ENCODE assay signal across 23 cellular contexts in genomic region chr21:35394049-35394448, GRCh38.
DNase-seq lines count a peak whose midpoint lies in the region; ATAC-seq and TF ChIP-seq lines count a peak whose summit lies in the region.
"Had no signal": no experiment of that assay in that cellular context is flagged by ENCODE, and none has a peak within 500 bp of the region (broad histone marks: within the 10 kb centered on the region; RNA-seq: fewer than 3 reads in every experiment).

No MANE protein-coding gene starts in this region.

- H3K27me3 Mint-ChIP-seq in natural killer cell treated with Interleukin-12 subunit alpha and Interleukin-12 subunit beta and Interleukin-15 and Interleukin-18, amount 100 ng/mL, for 72 hours: peaks cover 0 to 2% of the 10 kb centered on the region in 2 donors
- peaks cover 9 to 19% of the 10 kb centered on the region in 2 donors for H3K27me3 Mint-ChIP-seq in natural killer cell (ENCODE audit: low read depth in 2 of 2)
- H3K27me3 Mint-ChIP-seq: CD4-positive, alpha-beta T cell had no signal

- H3K4me3 ChIP-seq in SK-N-SH (ENCODE audit: low read depth in 2 of 2, low read length in 1 of 2): no peak overlapping the region
- no peak overlapping the region for H3K4me3 ChIP-seq in thyroid gland (replicated peaks in 1 of 3)
- H3K4me3 ChIP-seq: A549; BLaER1 treated with 17β-estradiol and CSF1 and Interleukin-3, amounts not matched to agents 10 nM and 100 nM; HAP-1 had no signal

- H2AFZ ChIP-seq in SK-N-SH (ENCODE audit: low read depth): no peak overlapping the region

- no peak overlapping the region for H3K9ac ChIP-seq in SK-N-SH
- H3K9ac ChIP-seq: BLaER1 treated with 17β-estradiol and CSF1 and Interleukin-3, amounts not matched to agents 10 nM and 100 nM had no signal

- TF ChIP-seq RAD21 in SK-N-SH (IDR thresholded peaks at IDR 0.05; ENCODE audit: low read length): no peak

- H3K4me1 Mint-ChIP-seq in natural killer cell treated with Interleukin-12 subunit alpha and Interleukin-12 subunit beta and Interleukin-15 and Interleukin-18, amount 100 ng/mL, for 72 hours (ENCODE audit: low read depth in 2 of 2): peaks cover 26 to 38% of the 10 kb centered on the region in 2 donors
- peaks cover 7 to 11% of the 10 kb centered on the region in 2 donors for H3K4me1 Mint-ChIP-seq in natural killer cell
- H3K4me1 Mint-ChIP-seq: CD8-positive, alpha-beta memory T cell had no signal

- no peak overlapping the region for H3K4me2 ChIP-seq in SK-N-SH
- H3K4me2 ChIP-seq: A549 had no signal

- peak overlapping the region; percentile 22 to 64 for H3K27ac Mint-ChIP-seq in natural killer cell treated with Interleukin-12 subunit alpha and Interleukin-12 subunit beta and Interleukin-15 and Interleukin-18, amount 100 ng/mL, for 72 hours
- H3K27ac Mint-ChIP-seq in natural killer cell: no peak overlapping the region
- H3K27ac Mint-ChIP-seq: CD14-positive monocyte; CD4-positive, alpha-beta T cell; CD8-positive, alpha-beta memory T cell; HFFc6 had no signal

- H3K36me3 ChIP-seq in SK-N-SH (replicated peaks in 1 of 2; ENCODE audit: control insufficient read depth in 1 of 2, insufficient read depth in 2 of 2, low read length in 1 of 2) (no peaks in the 10 kb centered on the region), thyroid gland (no peaks in the 10 kb centered on the region)
- H3K36me3 ChIP-seq: BE2C; BLaER1 treated with 17β-estradiol and CSF1 and Interleukin-3, amounts not matched to agents 10 nM and 100 nM; HAP-1 had no signal

- H3K27me3 ChIP-seq in SK-N-SH (ENCODE audit: insufficient read depth) (no peaks in the 10 kb centered on the region), thyroid gland (no peaks in the 10 kb centered on the region)
- H3K27me3 ChIP-seq: BE2C; BLaER1 treated with 17β-estradiol and CSF1 and Interleukin-3, amounts not matched to agents 10 nM and 100 nM had no signal

- H3K4me3 Mint-ChIP-seq in natural killer cell treated with Interleukin-12 subunit alpha and Interleukin-12 subunit beta and Interleukin-15 and Interleukin-18, amount 100 ng/mL, for 72 hours: no peak overlapping the region
- H3K4me3 Mint-ChIP-seq in natural killer cell: no peak overlapping the region
- H3K4me3 Mint-ChIP-seq: CD14-positive monocyte; CD4-positive, alpha-beta T cell; CD8-positive, alpha-beta memory T cell; HFFc6 had no signal

- CTCF ChIA-PET in SK-N-SH (lab: Yijun Ruan, JAX): no interaction called here

- H3K36me3 Mint-ChIP-seq in natural killer cell treated with Interleukin-12 subunit alpha and Interleukin-12 subunit beta and Interleukin-15 and Interleukin-18, amount 100 ng/mL, for 72 hours: no peaks in the 10 kb centered on the region
- no peaks in the 10 kb centered on the region for H3K36me3 Mint-ChIP-seq in natural killer cell
- H3K36me3 Mint-ChIP-seq: CD14-positive monocyte; CD8-positive, alpha-beta memory T cell had no signal

- TF ChIP-seq CTCF in SK-N-SH (IDR thresholded peaks at IDR 0.05) (no peak), natural killer cell (IDR thresholded peaks at IDR 0.05) (no peak), thyroid gland (IDR thresholded peaks at IDR 0.05) (no peak)

- H3K9me3 ChIP-seq in SK-N-SH: no peaks in the 10 kb centered on the region
- no peaks in the 10 kb centered on the region for H3K9me3 ChIP-seq in thyroid gland
- H3K9me3 ChIP-seq: A549, BE2C, HAP-1 had no signal

- no peaks in the 10 kb centered on the region for H3K9me2 ChIP-seq in SK-N-SH

- H4K20me1 ChIP-seq in SK-N-SH (ENCODE audit: insufficient read depth): no peaks in the 10 kb centered on the region
- H4K20me1 ChIP-seq: BLaER1 treated with 17β-estradiol and CSF1 and Interleukin-3, amounts not matched to agents 10 nM and 100 nM had no signal

- peaks cover 3% of the 10 kb centered on the region for H3K9me3 Mint-ChIP-seq in natural killer cell treated with Interleukin-12 subunit alpha and Interleukin-12 subunit beta and Interleukin-15 and Interleukin-18, amount 100 ng/mL, for 72 hours
- no peaks in the 10 kb centered on the region for H3K9me3 Mint-ChIP-seq in natural killer cell
- H3K9me3 Mint-ChIP-seq: CD4-positive, alpha-beta T cell; CD8-positive, alpha-beta memory T cell; HFFc6 had no signal

- TF ChIP-seq EP300 in SK-N-SH (IDR thresholded peaks at IDR 0.05; ENCODE audit: borderline replicate concordance in 1 of 2, low read depth in 1 of 2, low read length in 1 of 2): no peak

- H3K79me2 ChIP-seq in SK-N-SH (ENCODE audit: insufficient read depth): no peaks in the 10 kb centered on the region

- no peak for TF ChIP-seq POLR2A in thyroid gland (IDR thresholded peaks at IDR 0.05)

- POLR2A ChIA-PET in SK-N-SH (lab: Yijun Ruan, JAX): interaction anchor here (0.6 kb wide), 1 partner anchor 609 kb away, joined by 3 read pairs; no protein-coding TSS in a partner anchor

- intact Hi-C loops in natural killer cell (cut with micrococcal nuclease): no loop called here
- intact Hi-C loops in thyroid gland (cut with DNase I): loop anchor here (10.0 kb wide), 1 partner anchor 649 kb away; no protein-coding TSS in a partner anchor

- 86% methylated on average over 1 of the region's 1 CpG for WGBS in SK-N-SH (ENCODE audit: low lambda C conversion rate)
- WGBS in thyroid gland, 2 donors: 28 to 37% methylated on average over 1 of the region's 1 CpG

- DNase-seq in SK-N-SH (no peak), natural killer cell (no peak), NCI-H1694 (lab: John Stamatoyannopoulos, UW) (peak; percentile 56), thyroid gland (peak; percentile 38 to 50), 8988T (no peak), GF-D8 (lab: John Stamatoyannopoulos, UW) (no peak)
- no peak for DNase-seq in natural killer cell treated with Interleukin-12 subunit alpha and Interleukin-12 subunit beta and Interleukin-15 and Interleukin-18, amount 100 ng/mL, for 72 hours (ENCODE audit: low spot score)
- DNase-seq: ACHN; AML-193; BE2C; CD4-positive, alpha-beta T cell; CD8-positive, alpha-beta memory T cell; DMS 273 treated with DMSO at 0.1 percent for 48 hours; DMS79; EL; GDM1; GOT3; HFFc6 had no signal

- H3F3A ChIP-seq in SK-N-SH (replicated peaks; ENCODE audit: insufficient read depth): peaks cover 23% of the 10 kb centered on the region

- no peak for ATAC-seq in SK-N-SH treated with all-trans-retinoic acid at 6 μM for 48 hours
- ATAC-seq in natural killer cell treated with Interleukin-12 subunit alpha and Interleukin-12 subunit beta and Interleukin-15 and Interleukin-18, amount 100 ng/mL, for 72 hours: no peak
- ATAC-seq in natural killer cell: no peak
- ATAC-seq: A549 had no signal

- no peak overlapping the region for H3K27ac ChIP-seq in SK-N-SH (ENCODE audit: low read depth in 2 of 2, low read length in 1 of 2)
- H3K27ac ChIP-seq in thyroid gland: no peak overlapping the region
- H3K27ac ChIP-seq: A549; BLaER1 treated with 17β-estradiol and CSF1 and Interleukin-3, amounts not matched to agents 10 nM and 100 nM had no signal

- H3K4me1 ChIP-seq in SK-N-SH (ENCODE audit: control insufficient read depth in 1 of 2, insufficient read depth in 2 of 2, low read depth in 1 of 2, low read length in 1 of 2) (peaks cover 0 to 5% of the 10 kb centered on the region in 2 experiments; a peak in 3 of 4 replicates), thyroid gland (no peaks in the 10 kb centered on the region)
- H3K4me1 ChIP-seq: BE2C, HAP-1 had no signal

TF ChIP-seq in SK-N-SH, 30 proteins besides CTCF, POLR2A, EP300 and RAD21:
- peak; percentile 51; the same call in 1 of the 2 replicates for TF ChIP-seq PBX3 (IDR thresholded peaks at IDR 0.05)
- TF ChIP-seq SMC3 (IDR thresholded peaks at IDR 0.05; ENCODE audit: low read depth, low read length): no peak
- TF ChIP-seq FOXJ3 (CRISPR knock-in tag; IDR thresholded peaks at IDR 0.05): no peak
TF ChIP-seq in SK-N-SH: peak in this region for 1.

TF ChIP-seq in SK-N-SH treated with all-trans-retinoic acid at 6 μM for 48 hours, 23 proteins besides CTCF, POLR2A, EP300 and RAD21:
- TF ChIP-seq TCF4 (CRISPR knock-in tag; IDR thresholded peaks at IDR 0.05; ENCODE audit: borderline replicate concordance) (no peak), ZNF8 (CRISPR knock-in tag; IDR thresholded peaks at IDR 0.05) (no peak), ZFP3 (CRISPR knock-in tag; IDR thresholded peaks at IDR 0.05) (no peak), ESRRG (CRISPR knock-in tag; IDR thresholded peaks at IDR 0.05) (no peak), ZFP30 (CRISPR knock-in tag; IDR thresholded peaks at IDR 0.05) (no peak), PATZ1 (CRISPR knock-in tag; IDR thresholded peaks at IDR 0.05; ENCODE audit: borderline replicate concordance) (no peak), ARNTL (CRISPR knock-in tag; IDR thresholded peaks at IDR 0.05; ENCODE audit: borderline replicate concordance, low read depth) (no peak), TOX (CRISPR knock-in tag; IDR thresholded peaks at IDR 0.05; ENCODE audit: borderline replicate concordance) (no peak), SNAI2 (CRISPR knock-in tag; IDR thresholded peaks at IDR 0.05) (no peak)

Comparison
In these comparisons a context has a peak if more than half of its experiments do, and no peak if none do; other contexts are left out.
1. H3K27ac Mint-ChIP-seq: peak in natural killer cell treated with Interleukin-12 subunit alpha and Interleukin-12 subunit beta and Interleukin-15 and Interleukin-18, amount 100 ng/mL, for 72 hours (2 of 2); none in natural killer cell (0 of 2).
2. DNase-seq: peak in NCI-H1694 (single experiment) and thyroid gland (2 of 2); none in SK-N-SH (single experiment), natural killer cell treated with Interleukin-12 subunit alpha and Interleukin-12 subunit beta and Interleukin-15 and Interleukin-18, amount 100 ng/mL, for 72 hours (single experiment), natural killer cell (single experiment), 8988T (single experiment) and GF-D8 (single experiment).